8 cellular contexts compared by ENCODE assay signal in the genomic region with DNA sequence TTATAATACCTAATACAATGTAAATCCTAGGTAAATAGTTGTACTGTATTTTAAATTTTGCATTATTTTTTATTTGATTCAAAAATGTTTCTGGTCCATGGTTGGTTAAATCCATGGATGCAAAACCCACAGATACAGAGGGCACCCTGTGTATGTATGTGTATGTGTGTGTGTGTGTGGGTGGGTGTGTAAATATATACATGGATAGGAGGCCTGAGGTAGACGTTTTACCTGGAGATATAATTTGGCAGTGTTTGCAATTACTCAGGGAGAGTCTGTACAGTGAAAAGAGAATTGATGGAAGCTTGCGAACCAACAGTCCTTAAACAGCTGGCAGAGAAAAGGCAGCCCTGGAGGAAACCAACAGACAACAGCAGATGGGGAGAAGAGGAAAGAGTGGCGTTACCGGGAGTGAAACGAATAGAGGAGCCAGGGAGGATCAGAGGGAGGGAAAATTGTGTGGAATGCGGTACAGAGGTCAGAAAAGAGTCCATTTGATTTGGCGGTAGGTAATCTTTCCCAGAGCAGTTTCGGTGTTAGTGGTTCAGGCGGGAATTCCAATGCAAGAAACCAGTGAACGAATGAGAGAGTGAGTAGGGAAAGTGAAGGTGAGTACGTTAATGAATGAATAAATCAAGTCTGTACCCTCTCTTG. TPM values are rescaled to one million over a fixed set of nuclear protein-coding genes. Genes with fewer than 3 reads are reported as not detected.
A peak's percentile ranks its signal among the peaks of the same experiment; 100 is the strongest.
DNase-seq lines count a peak whose midpoint lies in the region; ATAC-seq and TF ChIP-seq lines count a peak whose summit lies in the region.

No MANE protein-coding gene starts in this region.

- peak overlapping the region; percentile 45; the same call in 1 of the 2 replicates for H3K27ac ChIP-seq in Karpas-422 (ENCODE audit: low read length)
- peak overlapping the region; percentile 71 to 99 (median 97) for H3K27ac ChIP-seq in heart right ventricle
- H3K27ac ChIP-seq in psoas muscle = peak overlapping the region; percentile 90

- peak overlapping the region; percentile 96 for H3K9ac ChIP-seq in Karpas-422 (ENCODE audit: low read length)

- H3K27me3 Mint-ChIP-seq in activated T-cell treated with anti-CD3 and anti-CD28 coated beads, Interleukin-2, amount 50 U/mL, for 4 hours (ENCODE audit: low read depth) = no peaks in the 10 kb centered on the region

- H4K20me1 ChIP-seq in Karpas-422 (ENCODE audit: insufficient read depth, low read depth, low read length) = peaks cover 7% of the 10 kb centered on the region

- peak overlapping the region; percentile 100 for H3K4me3 Mint-ChIP-seq in activated T-cell treated with anti-CD3 and anti-CD28 coated beads, Interleukin-2, amount 50 U/mL, for 4 hours

- peaks cover 42% of the 10 kb centered on the region for H3K4me1 Mint-ChIP-seq in activated T-cell treated with anti-CD3 and anti-CD28 coated beads, Interleukin-2, amount 50 U/mL, for 4 hours (ENCODE audit: low read depth)

- H3K4me3 ChIP-seq in Karpas-422 (ENCODE audit: low read length) (peak overlapping the region; percentile 86), heart right ventricle (peak overlapping the region; percentile 53 to 98 (median 87)), psoas muscle (peak overlapping the region; percentile 83)

- H3K79me2 ChIP-seq in Karpas-422 (ENCODE audit: low read length) = peaks cover 44% of the 10 kb centered on the region

- H3K36me3 ChIP-seq in Karpas-422 (ENCODE audit: insufficient read depth, low read length) (peaks cover 21% of the 10 kb centered on the region), heart right ventricle (peaks cover 0 to 15% (median 0%) of the 10 kb centered on the region in 9 donors), psoas muscle (ENCODE audit: insufficient read depth in 1 of 2, low read depth in 1 of 2) (peaks cover 0 to 6% of the 10 kb centered on the region in 2 donors)

- peak; percentile 82 for DNase-seq in DMS 273 (lab: John Stamatoyannopoulos, UW; ENCODE audit: unreplicated experiment)
- DNase-seq in Karpas-422 = peak; percentile 53
- DNase-seq in activated T-cell treated with anti-CD3 and anti-CD28 coated beads, Interleukin-2, amount 50 U/mL, for 4 hours = peak; percentile 6
- no peak for DNase-seq in heart right ventricle
- no peak for DNase-seq in psoas muscle
- DNase-seq in NCI-H128 (lab: John Stamatoyannopoulos, UW; ENCODE audit: unreplicated experiment) = no peak
- DNase-seq in middle frontal gyrus (ENCODE audit: extremely low spot score, low spot score) = no peak
- DNase-seq in stimulated activated CD4-positive, alpha-beta T cell treated with anti-CD3 and anti-CD28 coated beads, Interleukin-4, amount 100 ng/mL, for 1 hour = no peak

- no peaks in the 10 kb centered on the region for H3K27me3 ChIP-seq in Karpas-422 (ENCODE audit: low read length)
- H3K27me3 ChIP-seq in heart right ventricle = no peaks in the 10 kb centered on the region
- no peaks in the 10 kb centered on the region for H3K27me3 ChIP-seq in psoas muscle (ENCODE audit: insufficient read depth in 3 of 3, low read length in 2 of 3)

- no peaks in the 10 kb centered on the region for H3K9me3 Mint-ChIP-seq in activated T-cell treated with anti-CD3 and anti-CD28 coated beads, Interleukin-2, amount 50 U/mL, for 4 hours

- peaks cover 21% of the 10 kb centered on the region for H3K36me3 Mint-ChIP-seq in activated T-cell treated with anti-CD3 and anti-CD28 coated beads, Interleukin-2, amount 50 U/mL, for 4 hours (ENCODE audit: insufficient read depth)

- WGBS in heart right ventricle, 2 donors = 5 to 6% methylated on average over 11 of the region's 11 CpGs
- 5 to 6% (median 5%) methylated on average over 11 of the region's 11 CpGs for WGBS in psoas muscle, 3 donors

- peak overlapping the region; percentile 77 for H2AFZ ChIP-seq in Karpas-422 (ENCODE audit: low read length)

- H3K9me2 ChIP-seq in Karpas-422 (replicated peaks; ENCODE audit: insufficient read depth, low read length) = no peaks in the 10 kb centered on the region

- intact Hi-C loops in heart right ventricle (cut with DNase I) = loop anchor here in 6 of 10 donors (2.0 to 10.0 kb wide), 11 partner anchors 46 to 381 kb away; a partner anchor contains a TSS
- intact Hi-C loops in psoas muscle (cut with DNase I) = loop anchor here in 1 of 2 donors (5.0 kb wide), 1 partner anchor 109 kb away; a partner anchor contains a TSS

- peak overlapping the region; percentile 92 for H3K4me2 ChIP-seq in Karpas-422 (ENCODE audit: low read depth, low read length, poor library complexity, severe bottlenecking)

- TF ChIP-seq CTCF in heart right ventricle (IDR thresholded peaks at IDR 0.05) = no peak
- no peak for TF ChIP-seq CTCF in psoas muscle (IDR thresholded peaks at IDR 0.05)

- H3K9me3 ChIP-seq in Karpas-422 (ENCODE audit: low read length) = no peaks in the 10 kb centered on the region
- H3K9me3 ChIP-seq in heart right ventricle = no peaks in the 10 kb centered on the region
- no peaks in the 10 kb centered on the region for H3K9me3 ChIP-seq in psoas muscle

- ATAC-seq in activated T-cell treated with anti-CD3 and anti-CD28 coated beads, Interleukin-2, amount 50 U/mL, for 4 hours = no peak
- ATAC-seq in heart right ventricle = peak; percentile 10 to 50 (median 31)
- ATAC-seq in psoas muscle = peak; percentile 7 to 35 (median 12)

- H3K4me1 ChIP-seq in Karpas-422 (ENCODE audit: low read length) (peaks cover 24% of the 10 kb centered on the region), heart right ventricle (peaks cover 0 to 44% (median 39%) of the 10 kb centered on the region in 9 donors), psoas muscle (peaks cover 30% of the 10 kb centered on the region)

RNA-seq across cellular contexts. Expression of a gene that starts 47.9 kb away (rescaled TPM):
- total RNA-seq in Karpas-422 (2014; rRNA removed; shearing (Covaris generic); ENCODE audit: low replicate concordance) = not detected in 2 replicates
- 10 to 100 TPM; 20.7 to 27.6 (median 20.7) TPM for total RNA-seq in activated T-cell treated with anti-CD3 and anti-CD28 coated beads, Interleukin-2, amount 50 U/mL, for 4 hours
- 10 to 100 TPM; 18.5 to 48.7 (median 35.1) TPM for total RNA-seq in heart right ventricle
- polyA plus RNA-seq in heart right ventricle = 10 to 100 TPM; 47.9 to 48.5 TPM
- total RNA-seq in psoas muscle = 10 to 100 TPM; 11.8 to 22.8 (median 16.0) TPM
- 10 to 100 TPM; 12.4 to 15.1 (median 13.0) TPM for polyA plus RNA-seq in psoas muscle

Comparison
In these comparisons a context has a peak if more than half of its experiments do, and no peak if none do; other contexts are left out.
1. DNase-seq: peak in DMS 273 (single experiment), Karpas-422 (single experiment) and activated T-cell treated with anti-CD3 and anti-CD28 coated beads, Interleukin-2, amount 50 U/mL, for 4 hours (single experiment); none in heart right ventricle (0 of 2), psoas muscle (0 of 2), NCI-H128 (single experiment), middle frontal gyrus (single experiment) and stimulated activated CD4-positive, alpha-beta T cell treated with anti-CD3 and anti-CD28 coated beads, Interleukin-4, amount 100 ng/mL, for 1 hour (single experiment).
2. H3K27ac ChIP-seq: peak in every context shown above with its lines; median percentile 97 in heart right ventricle; 90 in psoas muscle; 45 in Karpas-422.
3. ATAC-seq: peak in heart right ventricle (8 of 8) and psoas muscle (4 of 4); none in activated T-cell treated with anti-CD3 and anti-CD28 coated beads, Interleukin-2, amount 50 U/mL, for 4 hours (0 of 2).
4. RNA of a gene that starts 47.9 kb away (total RNA-seq): 18.5 to 48.7 TPM in heart right ventricle, 20.7 to 27.6 TPM in activated T-cell treated with anti-CD3 and anti-CD28 coated beads, Interleukin-2, amount 50 U/mL, for 4 hours and 11.8 to 22.8 TPM in psoas muscle; not detected in Karpas-422; every median in the first group is over 10 times any median in the second.
5. Peak in every context shown above with its lines, with median percentiles within 50 percentile points of each other: H3K4me3 ChIP-seq.